21 cellular contexts compared by ENCODE assay signal in the genomic region with DNA sequence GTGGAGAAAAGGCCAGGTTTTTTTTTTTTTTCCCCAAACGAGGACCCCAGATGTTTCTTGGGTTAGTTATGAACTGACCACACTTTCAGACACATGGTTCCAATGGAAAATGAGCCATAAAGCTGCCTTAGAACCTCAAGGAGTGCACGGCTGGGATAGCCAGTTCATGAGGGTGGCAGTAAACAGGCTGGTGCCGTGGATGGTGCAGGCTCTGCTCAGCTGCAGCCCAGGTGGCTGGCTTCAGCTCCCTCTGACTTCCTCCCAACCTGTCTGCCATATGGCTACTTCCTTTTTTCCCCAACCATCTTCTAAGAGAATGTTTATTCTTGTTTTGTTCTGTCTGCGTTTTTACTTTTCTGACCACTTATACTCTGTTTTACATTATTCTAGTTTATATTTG.
"Had no signal": no experiment of that assay in that cellular context is flagged by ENCODE, and none has a peak within 500 bp of the region (broad histone marks: within the 10 kb centered on the region; RNA-seq: fewer than 3 reads in every experiment).

No MANE protein-coding gene starts in this region.

- H3K36me3 ChIP-seq: gastrocnemius medialis, pancreas, stomach, thyroid gland had no signal

- H3K27me3 ChIP-seq: gastrocnemius medialis, pancreas, stomach, thyroid gland had no signal

- H3K27ac ChIP-seq: dorsolateral prefrontal cortex, gastrocnemius medialis, pancreas, stomach, thyroid gland had no signal

- H3K4me1 ChIP-seq: gastrocnemius medialis, pancreas, stomach had no signal

- DNase-seq: effector CD4-positive, alpha-beta T cell; gastrocnemius medialis; head of caudate nucleus; hippocampal formation; left colon; natural killer cell; occipital lobe; pancreas; retina; stimulated activated CD4-positive, alpha-beta T cell treated with anti-CD3 and anti-CD28 coated beads, Interleukin-12 subunit alpha, Interleukin-12 subunit beta, amount 100 ng/mL, for 4 hours; stimulated activated CD4-positive, alpha-beta T cell treated with anti-CD3 and anti-CD28 coated beads, Interleukin-1b, Interleukin-23, amount 100 ng/mL, for 48 hours; stimulated activated CD4-positive, alpha-beta T cell treated with anti-CD3 and anti-CD28 coated beads, Interleukin-4, amount 100 ng/mL, for 1 hour; stimulated activated CD8-positive, alpha-beta memory T cell treated with anti-CD3 and anti-CD28 coated beads, Interleukin-4, amount 100 ng/mL, for 48 hours; stimulated activated naive CD4-positive, alpha-beta T cell treated with Interleukin-2 at 50 U/mL for 16 hours; stomach; thyroid gland; trophoblast cell had no signal

- ATAC-seq: gastrocnemius medialis, left colon, natural killer cell, pancreas, sciatic nerve had no signal

- H3K4me3 ChIP-seq: dorsolateral prefrontal cortex, gastrocnemius medialis, lung, pancreas, smooth muscle cell, stomach, thyroid gland had no signal

- H3K9me3 ChIP-seq: gastrocnemius medialis, pancreas, stomach, thyroid gland had no signal
